Comparison of ENCODE assay signal across 21 cellular contexts in the genomic region with DNA sequence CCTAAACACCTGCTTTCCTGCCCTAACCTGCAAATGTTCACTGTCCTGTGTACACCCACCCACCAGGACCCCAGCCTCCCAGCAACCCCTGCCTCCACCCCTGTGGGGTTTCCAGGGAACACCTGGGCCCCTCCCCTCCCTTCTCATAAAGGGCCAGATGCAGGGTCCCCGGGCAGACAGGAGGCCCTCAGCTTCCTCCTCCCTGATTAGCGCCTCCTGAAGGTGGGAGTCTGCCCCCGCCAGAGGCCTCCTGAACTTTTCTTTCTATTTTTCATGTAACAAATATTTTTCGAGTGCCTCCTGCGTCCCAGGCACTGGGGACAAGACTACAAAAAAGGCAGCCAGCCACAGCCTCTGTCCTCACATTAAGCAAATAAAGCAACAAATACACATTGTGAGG.
"Had no signal": no experiment of that assay in that cellular context is flagged by ENCODE, and none has a peak within 500 bp of the region (broad histone marks: within the 10 kb centered on the region; RNA-seq: fewer than 3 reads in every experiment).

No MANE protein-coding gene starts in this region.

- H3K4me3 ChIP-seq: colonic mucosa, dorsolateral prefrontal cortex, gastroesophageal sphincter, pancreas, tibial artery had no signal

- DNase-seq: activated CD4-positive, alpha-beta T cell treated with anti-CD3 and anti-CD28 coated beads for 1 hour; activated CD8-positive, alpha-beta memory T cell treated with anti-CD3 and anti-CD28 coated beads for 24 hours; activated CD8-positive, alpha-beta memory T cell treated with anti-CD3 and anti-CD28 coated beads, Interleukin-2, amount 50 U/mL, for 4 hours; activated naive CD4-positive, alpha-beta T cell treated with Interleukin-2 at 50 U/mL for 16 hours; activated naive CD8-positive, alpha-beta T cell treated with anti-CD3 and anti-CD28 coated beads, Interleukin-2, amount 10 ng/mL, durations not matched to agents 7 days and 5 days; activated T-cell treated with anti-CD3 and anti-CD28 coated beads, Interleukin-2, amount 50 U/mL, for 24 hours; amniotic stem cell; colonic mucosa; dorsolateral prefrontal cortex; head of caudate nucleus; hypothalamus; left ventricle myocardium superior; mammary epithelial cell; naive thymus-derived CD8-positive, alpha-beta T cell; pancreas; right cardiac atrium; stimulated activated CD4-positive, alpha-beta T cell treated with anti-CD3 and anti-CD28 coated beads, Interleukin-4, amount 100 ng/mL, for 4 hours; substantia nigra; tibial artery; WERI-Rb-1 had no signal

- H3K4me1 ChIP-seq: colonic mucosa, gastroesophageal sphincter, pancreas, tibial artery had no signal

- H3K27me3 ChIP-seq: colonic mucosa, dorsolateral prefrontal cortex, pancreas had no signal

- H3K27ac ChIP-seq: colonic mucosa, dorsolateral prefrontal cortex, gastroesophageal sphincter, pancreas, tibial artery, WERI-Rb-1 had no signal

- H3K9me3 ChIP-seq: colonic mucosa, gastroesophageal sphincter, pancreas, tibial artery had no signal

- H3K36me3 ChIP-seq: colonic mucosa, gastroesophageal sphincter, pancreas, tibial artery, WERI-Rb-1 had no signal
